9 cellular contexts compared by ENCODE assay signal in the genomic region with DNA sequence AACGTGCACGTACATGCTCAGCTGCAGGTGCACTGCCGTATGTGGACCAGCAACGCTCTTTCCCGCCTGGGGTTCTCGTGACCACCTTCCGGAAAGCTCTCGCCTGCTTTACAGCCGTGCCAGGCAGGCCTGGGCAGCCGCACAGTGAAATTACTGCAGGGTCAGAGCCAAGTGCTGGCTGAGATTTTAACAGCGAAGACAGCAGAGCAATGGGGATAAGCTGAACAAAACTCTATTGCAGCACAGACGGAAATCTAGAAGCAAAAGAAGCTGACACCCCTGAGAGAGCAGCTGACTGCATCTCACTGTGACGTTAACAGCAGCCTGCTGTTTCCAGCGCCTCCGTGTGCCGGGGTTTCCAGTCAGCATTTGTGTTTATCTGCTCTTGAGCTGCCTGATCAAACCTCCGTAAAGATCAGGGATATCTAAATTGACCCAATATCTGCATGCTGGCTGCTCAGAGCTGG.
DNase-seq lines count a peak whose midpoint lies in the region; ATAC-seq lines count a peak whose summit lies in the region.
"Had no signal": no experiment of that assay in that cellular context is flagged by ENCODE, and none has a peak within 500 bp of the region (broad histone marks: within the 10 kb centered on the region; RNA-seq: fewer than 3 reads in every experiment).

No MANE protein-coding gene starts in this region.

- H3K27me3 ChIP-seq in rectal smooth muscle tissue (ENCODE audit: control insufficient read depth, insufficient read depth, low read length), result no peaks in the 10 kb centered on the region
- H3K27me3 ChIP-seq: adrenal gland had no signal

- intact Hi-C loops in left ventricle myocardium superior (cut with micrococcal nuclease), result loop anchor here (5.0 kb wide), 1 partner anchor 277 kb away; no protein-coding TSS in a partner anchor

- ATAC-seq in left ventricle myocardium superior, result peak; percentile 72
- no peak for ATAC-seq in HG03432 (IDR thresholded peaks at IDR 0.05; ENCODE audit: unreplicated experiment)
- no peak for ATAC-seq in HG02938 (IDR thresholded peaks at IDR 0.05; ENCODE audit: unreplicated experiment)

- DNase-seq in DMS79 treated with DMSO at 0.1 percent for 48 hours (lab: John Stamatoyannopoulos, UW) (peak; percentile 59), left ventricle myocardium superior (peak; percentile 66), NCI-H748 (lab: John Stamatoyannopoulos, UW; ENCODE audit: unreplicated experiment) (no peak), LoVo (ENCODE audit: low spot score) (no peak)

- peak overlapping the region; percentile 29 for H3K4me3 ChIP-seq in rectal smooth muscle tissue (ENCODE audit: low read length)
- H3K4me3 ChIP-seq: adrenal gland had no signal

- H3K36me3 ChIP-seq in rectal smooth muscle tissue (ENCODE audit: control insufficient read depth, insufficient read depth, low read length), result no peaks in the 10 kb centered on the region
- H3K36me3 ChIP-seq: adrenal gland had no signal

- H3K27ac ChIP-seq in angular gyrus (ENCODE audit: low read depth, low read length) (peak overlapping the region; percentile 83), rectal smooth muscle tissue (ENCODE audit: low read depth, low read length) (peak overlapping the region; percentile 85)

- H3K4me1 ChIP-seq in rectal smooth muscle tissue (ENCODE audit: control insufficient read depth, insufficient read depth, low read length), result peaks cover 42% of the 10 kb centered on the region

- no peak overlapping the region for H3K9ac ChIP-seq in rectal smooth muscle tissue (ENCODE audit: low read length)

Comparison
In these comparisons a context has a peak if more than half of its experiments do, and no peak if none do; other contexts are left out.
1. DNase-seq: peak in DMS79 treated with DMSO at 0.1 percent for 48 hours (single experiment) and left ventricle myocardium superior (single experiment); none in NCI-H748 (single experiment) and LoVo (single experiment).